10 cellular contexts compared by ENCODE assay signal in the genomic region with DNA sequence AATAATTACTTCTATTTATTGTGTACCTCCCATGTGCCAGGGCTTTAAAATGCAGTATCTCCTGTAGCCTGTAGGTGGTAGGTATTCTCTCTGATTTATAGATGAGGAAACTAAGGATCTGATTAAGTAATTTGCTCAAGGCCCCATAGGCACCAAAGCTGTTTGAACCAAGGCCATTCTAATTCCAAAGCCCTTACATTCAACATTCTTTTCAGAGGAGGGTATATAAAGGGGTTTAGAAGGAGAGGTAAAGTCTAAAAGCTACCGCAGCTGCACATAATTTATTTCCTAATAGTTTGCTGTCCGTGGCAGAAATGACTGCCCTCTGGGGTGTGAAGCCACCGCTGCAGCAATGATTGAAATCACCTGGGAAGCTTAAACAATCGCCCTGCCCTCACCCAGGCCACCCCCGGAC.
DNase-seq lines count a peak whose midpoint lies in the region; FAIRE-seq and TF ChIP-seq lines count a peak whose summit lies in the region.
"Had no signal": no experiment of that assay in that cellular context is flagged by ENCODE, and none has a peak within 500 bp of the region (broad histone marks: within the 10 kb centered on the region; RNA-seq: fewer than 3 reads in every experiment).

No MANE protein-coding gene starts in this region.

- no peak for TF ChIP-seq POLR2A in H54 (IDR thresholded peaks at IDR 0.05; ENCODE audit: low read depth, low read length)

- H3K27me3 ChIP-seq in A673 (replicated peaks; ENCODE audit: insufficient read depth, low read depth, low read length, poor library complexity) (no peaks in the 10 kb centered on the region), WERI-Rb-1 (ENCODE audit: insufficient read depth, low read depth, severe bottlenecking) (no peaks in the 10 kb centered on the region)
- H3K27me3 ChIP-seq: heart left ventricle had no signal

- TF ChIP-seq CTCF in A673 (conservative IDR thresholded peaks at IDR 0.05; ENCODE audit: low read depth, low read length) (peak; percentile 47), WERI-Rb-1 (IDR thresholded peaks at IDR 0.05; ENCODE audit: low read depth, low read length) (peak; percentile 21; the same call in 1 of the 2 replicates)

- H3K36me3 ChIP-seq in A673 (ENCODE audit: insufficient read depth, low read length, poor library complexity, severe bottlenecking) (no peaks in the 10 kb centered on the region), WERI-Rb-1 (no peaks in the 10 kb centered on the region)

- BruUV-seq in A673 (replicated peaks; lab: Mats Ljungman, UMichigan): no TSS peak

- H3K27ac ChIP-seq in A673 (ENCODE audit: low read depth, low read length, poor library complexity, severe bottlenecking): no peak overlapping the region
- no peak overlapping the region for H3K27ac ChIP-seq in WERI-Rb-1

- CTCF ChIA-PET in A673 (lab: Charles Lee): interaction anchor here (0.5 kb wide), 1 partner anchor 25 kb away, joined by 3 read pairs; no protein-coding TSS in a partner anchor

- H3K4me3 ChIP-seq in A673 (ENCODE audit: low read depth, low read length, poor library complexity, severe bottlenecking) (no peak overlapping the region), WERI-Rb-1 (ENCODE audit: low read depth, low read length) (no peak overlapping the region)
- H3K4me3 ChIP-seq: heart left ventricle had no signal

- H3K9me3 ChIP-seq in A673 (ENCODE audit: low read depth, low read length, poor library complexity, severe bottlenecking) (no peaks in the 10 kb centered on the region), WERI-Rb-1 (ENCODE audit: severe bottlenecking) (no peaks in the 10 kb centered on the region)
- H3K9me3 ChIP-seq: Caco-2 had no signal

- intact Hi-C loops in A673 (cut with micrococcal nuclease; ENCODE audit: unreplicated experiment): no loop called here

- peak; percentile 27 for FAIRE-seq in H54 (lab: Jason Lieb, UNC)

- peak; percentile 28 for DNase-seq in A673 (ENCODE audit: low spot score)
- DNase-seq in H54 (ENCODE audit: insufficient read length, low spot score): no peak
- no peak for DNase-seq in WERI-Rb-1
- peak; percentile 41 for DNase-seq in iris pigment epithelial cell (ENCODE audit: low read depth)
- DNase-seq in NOMO-1 treated with DMSO at 0.1 percent for 48 hours (lab: John Stamatoyannopoulos, UW; ENCODE audit: unreplicated experiment): no peak
- DNase-seq in DMS79 treated with DMSO at 0.1 percent for 48 hours (lab: John Stamatoyannopoulos, UW): no peak
- no peak for DNase-seq in middle frontal gyrus (ENCODE audit: extremely low spot score, low spot score)
- DNase-seq in NCI-H2081 treated with DMSO at 0.1 percent for 48 hours (lab: John Stamatoyannopoulos, UW): no peak
- DNase-seq: Caco-2, heart left ventricle had no signal

- POLR2A ChIA-PET in A673 (lab: Charles Lee; ENCODE audit: low non-redundant PET): no interaction called here

- H3K4me1 ChIP-seq in A673 (ENCODE audit: insufficient read depth, low read length, poor library complexity, severe bottlenecking): no peaks in the 10 kb centered on the region
- H3K4me1 ChIP-seq: Caco-2 had no signal

Comparison
In these comparisons a context has a peak if more than half of its experiments do, and no peak if none do; other contexts are left out.
1. DNase-seq: peak in A673 (single experiment) and iris pigment epithelial cell (single experiment); none in H54 (single experiment), WERI-Rb-1 (single experiment), NOMO-1 treated with DMSO at 0.1 percent for 48 hours (single experiment), DMS79 treated with DMSO at 0.1 percent for 48 hours (single experiment), middle frontal gyrus (single experiment) and NCI-H2081 treated with DMSO at 0.1 percent for 48 hours (single experiment).